ENCODE assay signal across 21 cellular contexts in genomic region chrX:80432441-80432840, GRCh38. TPM values are rescaled to one million over a fixed set of nuclear protein-coding genes. Genes with fewer than 3 reads are reported as not detected.
DNase-seq lines count a peak whose midpoint lies in the region; ATAC-seq and TF ChIP-seq lines count a peak whose summit lies in the region.
"Had no signal": no experiment of that assay in that cellular context is flagged by ENCODE, and none has a peak within 500 bp of the region (broad histone marks: within the 10 kb centered on the region; RNA-seq: fewer than 3 reads in every experiment).

No MANE protein-coding gene starts in this region.

- H3K36me3 ChIP-seq in right atrium auricular region, result no peaks in the 10 kb centered on the region
- H3K36me3 ChIP-seq in gastrocnemius medialis, result no peaks in the 10 kb centered on the region
- H3K36me3 ChIP-seq: BLaER1 had no signal

- ATAC-seq in right cardiac atrium, result peak; percentile 56 to 57
- peak; percentile 36 to 39 for ATAC-seq in gastrocnemius medialis
- ATAC-seq: A549 had no signal

- CTCF ChIA-PET in HEK293T (lab: Yijun Ruan, JAX), result no interaction called here

- WGBS in right cardiac atrium, result 57% methylated on average over 3 of the region's 3 CpGs

- in situ Hi-C loops in gastrocnemius medialis (cut with MboI; ENCODE audit: low sequenced_read_pairs in 4 of 4), result no loop called here

- H3K4me1 ChIP-seq in right cardiac atrium (ENCODE audit: control insufficient read depth, insufficient read depth, low read length) (no peaks in the 10 kb centered on the region), right atrium auricular region (no peaks in the 10 kb centered on the region), gastrocnemius medialis (no peaks in the 10 kb centered on the region)
- H3K4me1 ChIP-seq: A549, BLaER1 had no signal

- H3K9me3 ChIP-seq in right cardiac atrium (ENCODE audit: control insufficient read depth, low read length) (no peaks in the 10 kb centered on the region), right atrium auricular region (no peaks in the 10 kb centered on the region), gastrocnemius medialis (no peaks in the 10 kb centered on the region)
- H3K9me3 ChIP-seq: A549 had no signal

- H3K4me3 ChIP-seq in right cardiac atrium (ENCODE audit: low read length) (no peak overlapping the region), right atrium auricular region (no peak overlapping the region), fibroblast of the aortic adventitia (ENCODE audit: low read depth, low read length) (no peak overlapping the region), gastrocnemius medialis (no peak overlapping the region)
- H3K4me3 ChIP-seq: A549, BLaER1, GM23248 had no signal

- intact Hi-C loops in right cardiac atrium (cut with DNase I) (no loop called here), gastrocnemius medialis (cut with DNase I; ENCODE audit: low total_unique reads) (no loop called here)

- H3K27me3 ChIP-seq in right cardiac atrium (ENCODE audit: control insufficient read depth, insufficient read depth), result no peaks in the 10 kb centered on the region
- H3K27me3 ChIP-seq in right atrium auricular region, result no peaks in the 10 kb centered on the region
- no peaks in the 10 kb centered on the region for H3K27me3 ChIP-seq in gastrocnemius medialis

- no peak for DNase-seq in right cardiac atrium
- no peak for DNase-seq in right atrium auricular region (ENCODE audit: low spot score)
- peak; percentile 72 for DNase-seq in fibroblast of the aortic adventitia (ENCODE audit: low read depth)
- no peak for DNase-seq in gastrocnemius medialis
- DNase-seq in HEK293T (ENCODE audit: extremely low spot score), result no peak
- DNase-seq in GM20000 (ENCODE audit: low spot score), result no peak
- DNase-seq in T1000 (lab: John Stamatoyannopoulos, UW), result no peak
- DNase-seq: CD4-positive, alpha-beta memory T cell; DMS 273 treated with DMSO at 0.1 percent for 48 hours; DMS53; DND-41; EL; HCEC 1CT; HFFc6; IMR-90 had no signal

- POLR2A ChIA-PET in HEK293T (lab: Yijun Ruan, JAX), result no interaction called here

- TF ChIP-seq POLR2A in gastrocnemius medialis (IDR thresholded peaks at IDR 0.05), result no peak

- TF ChIP-seq CTCF in right atrium auricular region (IDR thresholded peaks at IDR 0.05) (no peak), fibroblast of the aortic adventitia (IDR thresholded peaks at IDR 0.05; ENCODE audit: insufficient read depth, low read length) (no peak), gastrocnemius medialis (IDR thresholded peaks at IDR 0.05 in 4 of 5, conservative IDR thresholded peaks at IDR 0.05 in 1 of 5) (no peak), GM20000 (IDR thresholded peaks at IDR 0.05; ENCODE audit: extremely low read depth, missing control alignments) (no peak)

- H3K27ac ChIP-seq in right cardiac atrium (ENCODE audit: low read length) (no peak overlapping the region), right atrium auricular region (no peak overlapping the region), gastrocnemius medialis (no peak overlapping the region)
- H3K27ac ChIP-seq: 22Rv1, A549, BLaER1, GM23248 had no signal

TF ChIP-seq in HEK293T, 16 proteins besides CTCF, POLR2A, EP300 and RAD21:
- TF ChIP-seq BHLHE40 (IDR thresholded peaks at IDR 0.05; ENCODE audit: borderline replicate concordance), result no peak
- TF ChIP-seq CTBP1 (IDR thresholded peaks at IDR 0.05; ENCODE audit: borderline replicate concordance), result no peak
- TF ChIP-seq SUZ12 (IDR thresholded peaks at IDR 0.05), result no peak
- TF ChIP-seq HDGF (IDR thresholded peaks at IDR 0.05; ENCODE audit: borderline replicate concordance), result no peak
- TF ChIP-seq ZNF384 (IDR thresholded peaks at IDR 0.05), result no peak
- no peak for TF ChIP-seq LEF1 (IDR thresholded peaks at IDR 0.05; ENCODE audit: borderline replicate concordance)
- no peak for TF ChIP-seq FOXA1 (IDR thresholded peaks at IDR 0.05)
- TF ChIP-seq TARDBP (IDR thresholded peaks at IDR 0.05), result no peak
- TF ChIP-seq SP1 (IDR thresholded peaks at IDR 0.05), result no peak
- no peak for TF ChIP-seq ELF4 (IDR thresholded peaks at IDR 0.05)
- TF ChIP-seq L3MBTL2 (conservative IDR thresholded peaks at IDR 0.05), result no peak

RNA-seq across cellular contexts. Expression of gene TENT5D, which starts 12.2 kb away (rescaled TPM):
- total RNA-seq in right cardiac atrium (not detected), right atrium auricular region (not detected), fibroblast of the aortic adventitia (ENCODE audit: low replicate concordance) (0.09 TPM in 1 of 2 replicates, not detected in the other), gastrocnemius medialis (not detected)
- polyA plus RNA-seq in right cardiac atrium, result not detected
- total RNA-seq: CD4-positive, alpha-beta memory T cell; G401; GM23248; HFFc6; IMR-90 had no signal
- polyA plus RNA-seq: A549; CD14-positive monocyte; CD4-positive, alpha-beta memory T cell; GM23248; IMR-90 had no signal
